In the genomic region with DNA sequence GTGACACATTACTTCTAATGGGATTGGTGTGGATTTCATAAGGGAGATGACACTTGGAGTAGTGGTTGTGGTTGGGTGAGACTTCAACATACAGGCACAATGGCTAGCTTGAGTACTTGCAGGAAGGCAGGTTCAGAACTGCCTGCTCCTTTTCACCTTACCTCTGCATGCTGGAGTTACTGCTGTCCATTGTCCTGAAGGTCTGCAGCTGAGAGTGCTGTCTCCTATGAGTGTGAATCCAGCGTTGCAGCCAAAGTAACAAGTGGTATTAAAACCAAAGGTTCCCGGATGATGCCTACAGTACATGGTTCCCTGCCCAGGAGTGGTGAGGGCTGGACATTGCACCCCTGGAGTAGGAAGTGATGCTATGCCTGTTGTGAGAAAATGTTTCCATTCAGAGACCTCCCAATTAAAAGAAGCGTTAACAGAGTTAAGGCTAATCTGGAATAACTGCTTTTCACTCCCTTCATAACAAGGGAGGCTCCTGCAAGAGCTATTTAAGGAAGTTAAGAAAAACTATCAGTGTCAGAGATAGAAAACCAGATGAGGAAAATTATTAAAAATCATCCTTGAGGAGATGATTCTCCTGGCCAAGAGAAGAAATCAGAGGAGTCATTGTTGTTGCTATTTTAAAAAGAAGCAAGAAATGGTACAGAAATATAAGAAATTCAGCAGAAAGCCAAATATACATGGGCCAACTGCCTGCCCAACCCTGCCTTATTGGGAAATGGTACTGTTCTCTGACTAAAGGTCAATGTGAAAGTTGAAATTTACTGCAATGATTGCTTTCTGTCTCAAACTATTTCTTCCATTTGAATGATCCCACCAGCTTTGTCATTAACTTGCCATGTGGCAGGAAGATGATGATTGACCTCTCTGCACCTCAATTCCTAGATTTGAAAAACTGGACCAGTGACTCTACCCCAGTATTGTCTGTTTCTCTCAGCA, we compare ENCODE assay signal across 11 cellular contexts. TPM values are rescaled to one million over a fixed set of nuclear protein-coding genes. Genes with fewer than 3 reads are reported as not detected.
DNase-seq lines count a peak whose midpoint lies in the region; ATAC-seq, FAIRE-seq and TF ChIP-seq lines count a peak whose summit lies in the region.
"Had no signal": no experiment of that assay in that cellular context is flagged by ENCODE, and none has a peak within 500 bp of the region (broad histone marks: within the 10 kb centered on the region; RNA-seq: fewer than 3 reads in every experiment).

No MANE protein-coding gene starts in this region.

- no peaks in the 10 kb centered on the region for H3K23me2 ChIP-seq in H1 (ENCODE audit: low read depth, low read length)

- no peaks in the 10 kb centered on the region for H3K9me3 Mint-ChIP-seq in stimulated activated naive B cell treated with anti-CD40 and anti-IgM and Interleukin-4, amounts not matched to agents 10 μg/mL and 1 μg/mL and 100 μg/mL, for 72 hours

- no peak overlapping the region for H2BK20ac ChIP-seq in H1 (ENCODE audit: low read length)

- H4K91ac ChIP-seq in H1 (replicated peaks; ENCODE audit: insufficient read length, low read length): no peak overlapping the region

- no peak overlapping the region for H3K27ac ChIP-seq in H1 (ENCODE audit: low read depth, low read length)
- H3K27ac ChIP-seq: BLaER1 treated with 17β-estradiol and CSF1 and Interleukin-3, amounts not matched to agents 10 nM and 100 nM had no signal

- H2BK12ac ChIP-seq in H1 (ENCODE audit: low read depth, low read length): no peak overlapping the region

- TF ChIP-seq EP300 in H1 (IDR thresholded peaks at IDR 0.05; ENCODE audit: borderline replicate concordance in 1 of 2, low read depth in 2 of 2, low read length in 2 of 2): no peak

- no peak overlapping the region for H3K18ac ChIP-seq in H1 (ENCODE audit: extremely low read depth, low read length)

- POLR2A ChIA-PET in H1 (lab: Charles Lee; ENCODE audit: partially characterized antibody): interaction anchor here (2.4 kb wide), 1 partner anchor 9 kb away, joined by 6 read pairs; a partner anchor contains a TSS

- H3K9ac ChIP-seq in H1 (replicated peaks in 1 of 4; ENCODE audit: extremely low read depth in 1 of 4, low read depth in 3 of 4, low read length in 3 of 4): no peak overlapping the region
- H3K9ac ChIP-seq: BLaER1 treated with 17β-estradiol and CSF1 and Interleukin-3, amounts not matched to agents 10 nM and 100 nM had no signal

- peak; percentile 36 to 47 for ATAC-seq in stimulated activated naive B cell treated with anti-CD40 and anti-IgM and Interleukin-4, amounts not matched to agents 10 μg/mL and 1 μg/mL and 100 μg/mL, for 72 hours (replicated peaks)
- no peak for ATAC-seq in GM18519 (IDR thresholded peaks at IDR 0.05; ENCODE audit: low FRiP score, unreplicated experiment)

- H3K79me2 ChIP-seq in H1 (ENCODE audit: control insufficient read depth in 1 of 2, insufficient read depth in 2 of 2, low read length in 2 of 2): no peaks in the 10 kb centered on the region

- H3K27me3 Mint-ChIP-seq in stimulated activated naive B cell treated with anti-CD40 and anti-IgM and Interleukin-4, amounts not matched to agents 10 μg/mL and 1 μg/mL and 100 μg/mL, for 72 hours: peaks cover 5 to 7% of the 10 kb centered on the region in 2 donors

- no peaks in the 10 kb centered on the region for H3K36me3 Mint-ChIP-seq in stimulated activated naive B cell treated with anti-CD40 and anti-IgM and Interleukin-4, amounts not matched to agents 10 μg/mL and 1 μg/mL and 100 μg/mL, for 72 hours

- H3K4me1 Mint-ChIP-seq in stimulated activated naive B cell treated with anti-CD40 and anti-IgM and Interleukin-4, amounts not matched to agents 10 μg/mL and 1 μg/mL and 100 μg/mL, for 72 hours: peaks cover 28 to 51% of the 10 kb centered on the region in 2 donors

- H3K4me1 ChIP-seq in H1 (replicated peaks in 1 of 4; ENCODE audit: control insufficient read depth in 3 of 4, insufficient read depth in 4 of 4, low read length in 3 of 4): no peaks in the 10 kb centered on the region
- H3K4me1 ChIP-seq: BLaER1 treated with 17β-estradiol and CSF1 and Interleukin-3, amounts not matched to agents 10 nM and 100 nM had no signal

- DNase-seq in activated effector memory CD4-positive, alpha-beta T cell treated with anti-CD3 and anti-CD28 coated beads, Interleukin-2, amount 50 U/mL, for 16 hours: peak; percentile 64
- no peak for DNase-seq in activated effector memory CD4-positive, alpha-beta T cell treated with Interleukin-2 at 50 U/mL for 16 hours
- DNase-seq in OCI-M1 (lab: John Stamatoyannopoulos, UW): peak; percentile 36
- no peak for DNase-seq in H1 (ENCODE audit: low read depth in 1 of 2, low spot score in 2 of 2)
- DNase-seq in stimulated activated naive B cell treated with anti-CD40 and anti-IgM and Interleukin-4, amounts not matched to agents 10 μg/mL and 1 μg/mL and 100 μg/mL, for 72 hours: no peak
- no peak for DNase-seq in stimulated activated naive CD4-positive, alpha-beta T cell treated with Interleukin-2 at 50 U/mL for 16 hours (lab: John Stamatoyannopoulos, UW)
- no peak for DNase-seq in NCI-H2171 (lab: John Stamatoyannopoulos, UW)
- DNase-seq: foreskin melanocyte, NCI-H1048 had no signal

- H2BK120ac ChIP-seq in H1 (replicated peaks; ENCODE audit: low read depth, low read length): no peak overlapping the region

- H3K36me3 ChIP-seq in H1 (ENCODE audit: control insufficient read depth in 2 of 4, insufficient read depth in 4 of 4, low read length in 3 of 4): no peaks in the 10 kb centered on the region
- H3K36me3 ChIP-seq: BLaER1 treated with 17β-estradiol and CSF1 and Interleukin-3, amounts not matched to agents 10 nM and 100 nM had no signal

- no peak overlapping the region for H4K8ac ChIP-seq in H1 (ENCODE audit: extremely low read depth, insufficient read depth, low read length)

- no peak for TF ChIP-seq CTCF in H1 (IDR thresholded peaks at IDR 0.05; ENCODE audit: control extremely low read depth in 1 of 3, insufficient read depth in 1 of 3, low read depth in 1 of 3, low read length in 3 of 3)

- no peak overlapping the region for H3K23ac ChIP-seq in H1 (ENCODE audit: insufficient read length)

- no peak overlapping the region for H2BK5ac ChIP-seq in H1 (ENCODE audit: low read depth, low read length)

- no peak overlapping the region for H2AK5ac ChIP-seq in H1 (ENCODE audit: low read depth, low read length)

- no peak overlapping the region for H2BK15ac ChIP-seq in H1 (ENCODE audit: low read length)

- no peak overlapping the region for H2AFZ ChIP-seq in H1 (ENCODE audit: low read length)

- 63% methylated on average over 3 of the region's 3 CpGs; no CpG with 5 or more reads in 1 of the 2 experiments for WGBS in H1 (ENCODE audit: extremely low coverage in 1 of 2, insufficient coverage in 1 of 2, insufficient read length in 1 of 2, insufficient replicate concordance in 2 of 2, low coverage in 1 of 2, low lambda C conversion rate in 2 of 2, missing lambda C conversion rate in 1 of 2), 2 experiments

- H3K14ac ChIP-seq in H1 (ENCODE audit: insufficient read length): no peak overlapping the region

- 0 out of 4 replicates have a peak, but pooled peaks of 1 of the 2 experiments have one; percentile 3 for TF ChIP-seq RAD21 in H1 (IDR thresholded peaks at IDR 0.05 in 1 of 2, conservative IDR thresholded peaks at IDR 0.05 in 1 of 2; ENCODE audit: low read depth in 2 of 2, low read length in 2 of 2)

- H3K27me3 ChIP-seq in H1 (replicated peaks in 1 of 4; ENCODE audit: control insufficient read depth in 3 of 4, extremely low read depth in 1 of 4, insufficient read depth in 3 of 4, low read length in 3 of 4): no peaks in the 10 kb centered on the region
- H3K27me3 ChIP-seq: BLaER1 treated with 17β-estradiol and CSF1 and Interleukin-3, amounts not matched to agents 10 nM and 100 nM had no signal

- peak overlapping the region in 1 of 2 donors; percentile 6 for H3K4me3 Mint-ChIP-seq in stimulated activated naive B cell treated with anti-CD40 and anti-IgM and Interleukin-4, amounts not matched to agents 10 μg/mL and 1 μg/mL and 100 μg/mL, for 72 hours

- peak overlapping the region; percentile 62 for H3K27ac Mint-ChIP-seq in stimulated activated naive B cell treated with anti-CD40 and anti-IgM and Interleukin-4, amounts not matched to agents 10 μg/mL and 1 μg/mL and 100 μg/mL, for 72 hours

- no peaks in the 10 kb centered on the region for H3K9me3 ChIP-seq in H1 (ENCODE audit: insufficient read depth in 2 of 2, low read depth in 1 of 2, low read length in 1 of 2)
- H3K9me3 ChIP-seq: BLaER1 treated with 17β-estradiol and CSF1 and Interleukin-3, amounts not matched to agents 10 nM and 100 nM had no signal

- H3K79me1 ChIP-seq in H1 (ENCODE audit: low read depth, low read length): no peaks in the 10 kb centered on the region

- peak; percentile 89 for FAIRE-seq in H1 (lab: Jason Lieb, UNC)

- no peak overlapping the region for H4K5ac ChIP-seq in H1 (ENCODE audit: insufficient read length, low read depth, low read length)

- H3K4ac ChIP-seq in H1 (replicated peaks; ENCODE audit: insufficient read length, low read depth, low read length): no peak overlapping the region

- no peak overlapping the region for H3K4me3 ChIP-seq in H1 (ENCODE audit: extremely low read depth in 1 of 4, insufficient read depth in 2 of 4, low read depth in 3 of 4, low read length in 4 of 4)
- H3K4me3 ChIP-seq: BLaER1 treated with 17β-estradiol and CSF1 and Interleukin-3, amounts not matched to agents 10 nM and 100 nM had no signal

- H3K4me2 ChIP-seq in H1 (ENCODE audit: insufficient read depth in 1 of 2, low read depth in 2 of 2, low read length in 2 of 2): no peak overlapping the region
- H3K4me2 ChIP-seq: BLaER1 treated with 17β-estradiol and CSF1 and Interleukin-3, amounts not matched to agents 10 nM and 100 nM had no signal

- no peaks in the 10 kb centered on the region for H4K20me1 ChIP-seq in H1 (replicated peaks in 1 of 2; ENCODE audit: control insufficient read depth in 1 of 2, insufficient read depth in 2 of 2, low read length in 2 of 2)
- H4K20me1 ChIP-seq: BLaER1 treated with 17β-estradiol and CSF1 and Interleukin-3, amounts not matched to agents 10 nM and 100 nM had no signal

- CTCF ChIA-PET in H1 (lab: Charles Lee; ENCODE audit: partially characterized antibody): interaction anchor here (0.8 to 2.5 kb wide), 6 partner anchors 9 to 214 kb away, joined by 3 to 11 read pairs (median 8); a partner anchor contains a TSS

- no peak overlapping the region for H3K56ac ChIP-seq in H1 (replicated peaks; ENCODE audit: insufficient read length, low read depth, low read length)

- no peak for TF ChIP-seq POLR2A in H1 (IDR thresholded peaks at IDR 0.05; ENCODE audit: control extremely low read depth in 1 of 2, low read depth in 2 of 2, low read length in 2 of 2)

RNA-seq across cellular contexts. Expression of a gene that starts 9.8 kb away (rescaled TPM):
- total RNA-seq in H1 (2021; fragmentation: NEBNext Ultra II Directional; extraction: Animal tissue kit (Norgen Biotek cat#: 25700)): 0.04 TPM in 1 of 2 replicates, not detected in the other
- 0.02 and 0.06 TPM in 2 replicates for polyA plus RNA-seq in H1 (2011; rRNA removed)
- 0.01 TPM for polyA plus RNA-seq in H1 (2011; cell fraction: cytosol; rRNA removed)
- polyA plus RNA-seq in H1 (2011; cell fraction: nucleus; rRNA removed): 0.10 TPM
- 0.03 to 0.07 TPM (median 0.05 TPM) in 4 replicates for polyA plus RNA-seq in H1 (2012, experiment 1 of 2)
- not detected for polyA plus RNA-seq in H1 (2012, experiment 2 of 2)
- polyA plus RNA-seq in H1 (2013, experiment 1 of 2): 0.24 TPM
- 0.11 TPM for polyA plus RNA-seq in H1 (2013, experiment 2 of 2)
- 0.03 and 0.05 TPM in 2 replicates for polyA minus RNA-seq in H1 (2011; rRNA and poly(A)+ RNA removed)
- polyA minus RNA-seq in H1 (2011; cell fraction: cytosol; rRNA and poly(A)+ RNA removed): not detected
- 0.20 TPM for polyA minus RNA-seq in H1 (2011; cell fraction: nucleus; rRNA and poly(A)+ RNA removed)

RNA-seq across cellular contexts. Expression of a gene that starts 33.9 kb away (rescaled TPM):
- total RNA-seq in H1 (2021; fragmentation: NEBNext Ultra II Directional; extraction: Animal tissue kit (Norgen Biotek cat#: 25700)): not detected in 2 replicates
- polyA plus RNA-seq in H1 (2011; rRNA removed): not detected in 2 replicates
- not detected for polyA plus RNA-seq in H1 (2011; cell fraction: cytosol; rRNA removed)
- polyA plus RNA-seq in H1 (2011; cell fraction: nucleus; rRNA removed): not detected
- not detected in 4 replicates for polyA plus RNA-seq in H1 (2012, experiment 1 of 2)
- polyA plus RNA-seq in H1 (2012, experiment 2 of 2): not detected
- polyA plus RNA-seq in H1 (2013, experiment 1 of 2): not detected
- not detected for polyA plus RNA-seq in H1 (2013, experiment 2 of 2)
- polyA minus RNA-seq in H1 (2011; rRNA and poly(A)+ RNA removed): not detected in 2 replicates
- polyA minus RNA-seq in H1 (2011; cell fraction: cytosol; rRNA and poly(A)+ RNA removed): not detected
- polyA minus RNA-seq in H1 (2011; cell fraction: nucleus; rRNA and poly(A)+ RNA removed): not detected

Comparison
In these comparisons a context has a peak if more than half of its experiments do, and no peak if none do; other contexts are left out.
1. DNase-seq: peak in activated effector memory CD4-positive, alpha-beta T cell treated with anti-CD3 and anti-CD28 coated beads, Interleukin-2, amount 50 U/mL, for 16 hours (single experiment) and OCI-M1 (single experiment); none in activated effector memory CD4-positive, alpha-beta T cell treated with Interleukin-2 at 50 U/mL for 16 hours (single experiment), H1 (0 of 2), stimulated activated naive B cell treated with anti-CD40 and anti-IgM and Interleukin-4, amounts not matched to agents 10 μg/mL and 1 μg/mL and 100 μg/mL, for 72 hours (single experiment), stimulated activated naive CD4-positive, alpha-beta T cell treated with Interleukin-2 at 50 U/mL for 16 hours (single experiment) and NCI-H2171 (single experiment).